Comparison of ENCODE assay signal across 8 cellular contexts in genomic region chr7:96708872-96709271, GRCh38. TPM values are rescaled to one million over a fixed set of nuclear protein-coding genes. Genes with fewer than 3 reads are reported as not detected.
DNase-seq lines count a peak whose midpoint lies in the region; ATAC-seq and TF ChIP-seq lines count a peak whose summit lies in the region.

No MANE protein-coding gene starts in this region.

- TF ChIP-seq POLR2A in suprapubic skin (IDR thresholded peaks at IDR 0.05), result no peak

- H3K4me1 ChIP-seq in iPS-18a (ENCODE audit: control insufficient read depth, low read depth, low read length) (peaks cover 6% of the 10 kb centered on the region), suprapubic skin (peaks cover 19% of the 10 kb centered on the region)

- no peak for TF ChIP-seq EP300 in suprapubic skin (IDR thresholded peaks at IDR 0.05)

- H3K4me3 ChIP-seq in GM06990 (replicated peaks; ENCODE audit: low read depth, low read length) (peak overlapping the region; percentile 90), WI38 (ENCODE audit: low read depth, low read length) (peak overlapping the region; percentile 66), iPS-18a (ENCODE audit: low read length) (peak overlapping the region; percentile 95), suprapubic skin (peak overlapping the region; percentile 87)

- peak overlapping the region; percentile 95 for H3K9ac ChIP-seq in iPS-18a (ENCODE audit: low read length)

- H3K27me3 ChIP-seq in GM06990 (replicated peaks; ENCODE audit: control insufficient read depth, insufficient read depth, low read length), result no peaks in the 10 kb centered on the region
- H3K27me3 ChIP-seq in iPS-18a (ENCODE audit: control insufficient read depth, insufficient read depth, low read length), result no peaks in the 10 kb centered on the region
- H3K27me3 ChIP-seq in suprapubic skin, result no peaks in the 10 kb centered on the region

- ATAC-seq in HG02642 (IDR thresholded peaks at IDR 0.05; ENCODE audit: poor library complexity, unreplicated experiment), result peak; percentile 3
- ATAC-seq in GM18520 (IDR thresholded peaks at IDR 0.05; ENCODE audit: unreplicated experiment), result no peak

- H3K36me3 ChIP-seq in GM06990 (ENCODE audit: control insufficient read depth, insufficient read depth, low read length), result no peaks in the 10 kb centered on the region; the same call in none of the 2 replicates
- peaks cover 17% of the 10 kb centered on the region for H3K36me3 ChIP-seq in iPS-18a (ENCODE audit: control insufficient read depth, low read depth, low read length)
- no peaks in the 10 kb centered on the region for H3K36me3 ChIP-seq in suprapubic skin

- peak overlapping the region; percentile 58 for H3K27ac ChIP-seq in iPS-18a (ENCODE audit: low read length)
- H3K27ac ChIP-seq in suprapubic skin, result peak overlapping the region; percentile 88

- 57% methylated on average over 5 of the region's 5 CpGs for WGBS in suprapubic skin

- peaks cover 8% of the 10 kb centered on the region for H3K9me3 ChIP-seq in iPS-18a (ENCODE audit: control insufficient read depth, low read depth, low read length)
- peaks cover 4% of the 10 kb centered on the region for H3K9me3 ChIP-seq in suprapubic skin

- TF ChIP-seq CTCF in GM06990 (IDR thresholded peaks at IDR 0.05; ENCODE audit: insufficient read depth, low read length, poor library complexity, severe bottlenecking) (no peak), WI38 (IDR thresholded peaks at IDR 0.05; ENCODE audit: low read depth, low read length) (no peak), suprapubic skin (IDR thresholded peaks at IDR 0.05) (no peak)

- DNase-seq in GM06990 (ENCODE audit: extremely low read depth, insufficient read length), result no peak
- no peak for DNase-seq in suprapubic skin (ENCODE audit: low spot score in 2 of 2)
- no peak for DNase-seq in DMS53 (lab: John Stamatoyannopoulos, UW)
- no peak for DNase-seq in activated gamma-delta T cell (lab: John Stamatoyannopoulos, UW)

RNA-seq across cellular contexts. Expression of gene SEM1, which starts 0.8 kb away (rescaled TPM):
- 10 to 100 TPM; 16.6 to 33.3 (median 17.7) TPM for total RNA-seq in suprapubic skin
